Comparison of ENCODE assay signal across 22 cellular contexts in genomic region chr10:21083861-21084260, GRCh38.
A peak's percentile ranks its signal among the peaks of the same experiment; 100 is the strongest.
DNase-seq lines count a peak whose midpoint lies in the region; ATAC-seq and TF ChIP-seq lines count a peak whose summit lies in the region.
"Had no signal": no experiment of that assay in that cellular context is flagged by ENCODE, and none has a peak within 500 bp of the region (broad histone marks: within the 10 kb centered on the region; RNA-seq: fewer than 3 reads in every experiment).

No MANE protein-coding gene starts in this region.

- H3K27me3 ChIP-seq in HCT116 (ENCODE audit: insufficient read depth, low read length), result no peaks in the 10 kb centered on the region
- no peaks in the 10 kb centered on the region for H3K27me3 ChIP-seq in upper lobe of left lung
- H3K27me3 ChIP-seq: brain microvascular endothelial cell, right atrium auricular region, transverse colon had no signal

- no peaks in the 10 kb centered on the region for H3K9me3 ChIP-seq in HCT116 (ENCODE audit: control insufficient read depth in 1 of 2, insufficient read depth in 1 of 2, low read depth in 1 of 2, low read length in 2 of 2)
- no peaks in the 10 kb centered on the region for H3K9me3 ChIP-seq in upper lobe of left lung
- H3K9me3 ChIP-seq: HAP-1, right atrium auricular region, SK-N-SH, transverse colon had no signal

- no TSS peak for BruUV-seq in HCT116 (replicated peaks; lab: Mats Ljungman, UMichigan)

- ATAC-seq in HCT116, result no peak
- ATAC-seq in Right ventricle myocardium inferior, result no peak
- no peak for ATAC-seq in upper lobe of left lung (ENCODE audit: low FRiP score in 2 of 2)
- no peak for ATAC-seq in GM21619 (IDR thresholded peaks at IDR 0.05; ENCODE audit: unreplicated experiment)
- ATAC-seq: activated T-helper 17 cell treated with anti-CD3 and anti-CD28 coated beads, Interleukin-2, amount 50 U/mL, for 72 hours; left ventricle myocardium superior; stimulated activated naive CD8-positive, alpha-beta T cell treated with anti-CD3 and anti-CD28 coated beads, Interleukin-15, Interleukin-2, amounts not matched to agents 100 U/mL and 50 U/mL, for 24 hours had no signal

- no peak overlapping the region for H3K27ac ChIP-seq in HCT116 (ENCODE audit: low read depth, low read length)
- H3K27ac ChIP-seq in upper lobe of left lung, result no peak overlapping the region
- H3K27ac ChIP-seq: brain microvascular endothelial cell, right atrium auricular region, transverse colon had no signal

- H3K4me1 ChIP-seq in HCT116 (ENCODE audit: control insufficient read depth in 1 of 2, insufficient read depth in 2 of 2, low read length in 2 of 2), result peaks cover 0 to 10% of the 10 kb centered on the region in 2 experiments; a peak in 2 of 4 replicates
- peaks cover 0 to 4% (median 1%) of the 10 kb centered on the region in 4 donors for H3K4me1 ChIP-seq in upper lobe of left lung
- H3K4me1 ChIP-seq: HAP-1, transverse colon had no signal

- TF ChIP-seq CTCF in HCT116 (IDR thresholded peaks at IDR 0.05 in 2 of 3, conservative IDR thresholded peaks at IDR 0.05 in 1 of 3; ENCODE audit: borderline replicate concordance in 1 of 3, insufficient read depth in 1 of 3, low read depth in 2 of 3, low read length in 2 of 3), result no peak
- TF ChIP-seq CTCF in fibroblast of mammary gland (conservative IDR thresholded peaks at IDR 0.05; ENCODE audit: control insufficient read depth, insufficient read depth, low read depth, low read length), result no peak
- no peak for TF ChIP-seq CTCF in upper lobe of left lung (IDR thresholded peaks at IDR 0.05)

- H3K79me2 ChIP-seq in HCT116 (ENCODE audit: insufficient read depth, low read length), result no peaks in the 10 kb centered on the region

- H3K9ac ChIP-seq in HCT116 (ENCODE audit: low read length), result no peak overlapping the region
- H3K9ac ChIP-seq: SK-N-SH had no signal

- no peak for TF ChIP-seq EP300 in upper lobe of left lung (IDR thresholded peaks at IDR 0.05)

- H3K9me2 ChIP-seq in HCT116 (ENCODE audit: insufficient read depth), result no peaks in the 10 kb centered on the region
- H3K9me2 ChIP-seq: SK-N-SH had no signal

- DNase-seq in A172 (ENCODE audit: low spot score) (peak; percentile 58), HCT116 (ENCODE audit: low read depth, low spot score) (no peak), NCI-H510A (lab: John Stamatoyannopoulos, UW) (peak; percentile 3), fibroblast of mammary gland (ENCODE audit: low read depth) (peak; percentile 78), Right ventricle myocardium inferior (ENCODE audit: missing footprints) (no peak), upper lobe of left lung (no peak)
- no peak for DNase-seq in activated CD4-positive, CD25-positive, alpha-beta regulatory T cell treated with anti-CD3 and anti-CD28 coated beads, Interleukin-2, amount 50 U/mL, for 72 hours
- DNase-seq: activated CD4-positive, alpha-beta T cell treated with anti-CD3 and anti-CD28 coated beads for 1 hour; brain microvascular endothelial cell; COR-L47; dermis blood vessel endothelial cell; Karpas-422; left ventricle myocardium superior; NCI-H146; NCI-H524 treated with DMSO at 0.1 percent for 48 hours; SK-N-SH; stimulated activated naive CD8-positive, alpha-beta T cell treated with anti-CD3 and anti-CD28 coated beads, Interleukin-15, Interleukin-2, amounts not matched to agents 100 U/mL and 50 U/mL, for 24 hours; transverse colon had no signal

- H3K4me2 ChIP-seq in HCT116 (ENCODE audit: low read length), result no peak overlapping the region
- H3K4me2 ChIP-seq: SK-N-SH had no signal

- H2AFZ ChIP-seq in HCT116 (ENCODE audit: low read depth, low read length, poor library complexity, severe bottlenecking), result no peak overlapping the region

- WGBS in upper lobe of left lung, 2 donors, result 73 to 76% methylated on average over 3 of the region's 3 CpGs

- H4K20me1 ChIP-seq in HCT116 (ENCODE audit: insufficient read depth), result no peaks in the 10 kb centered on the region

- CTCF ChIA-PET in HCT116 (lab: Charles Lee), result no interaction called here

- intact Hi-C loops in HCT116 (cut with micrococcal nuclease) (no loop called here), Right ventricle myocardium inferior (cut with DNase I) (loop anchor here (10.0 kb wide), 1 partner anchor 651 kb away; no protein-coding TSS in a partner anchor)

- TF ChIP-seq POLR2A in HCT116 (IDR thresholded peaks at IDR 0.05; ENCODE audit: borderline replicate concordance, extremely low read depth, insufficient read depth, insufficient read length) (no peak), upper lobe of left lung (IDR thresholded peaks at IDR 0.05) (no peak)

- TF ChIP-seq RAD21 in HCT116 (IDR thresholded peaks at IDR 0.05; ENCODE audit: low read depth), result no peak

- no peaks in the 10 kb centered on the region for H3K36me3 ChIP-seq in HCT116 (ENCODE audit: control insufficient read depth in 1 of 2, insufficient read depth in 2 of 2, low read length in 2 of 2)
- no peaks in the 10 kb centered on the region for H3K36me3 ChIP-seq in upper lobe of left lung
- H3K36me3 ChIP-seq: brain microvascular endothelial cell, HAP-1, right atrium auricular region, transverse colon had no signal

- POLR2A ChIA-PET in HCT116 (lab: Charles Lee), result no interaction called here

- RAD21 ChIA-PET in HCT116 (lab: Charles Lee; ENCODE audit: low non-redundant PET in 1 of 2, low total read pairs in 2 of 2, uncharacterized antibody in 2 of 2, unreplicated experiment in 2 of 2), result no interaction called here

- H3K4me3 ChIP-seq in HCT116 (replicated peaks in 1 of 2; ENCODE audit: low read depth in 1 of 2, low read length in 2 of 2) (no peak overlapping the region), fibroblast of mammary gland (ENCODE audit: control insufficient read depth, low read depth, low read length) (no peak overlapping the region), upper lobe of left lung (no peak overlapping the region)
- H3K4me3 ChIP-seq: HAP-1, right atrium auricular region, transverse colon had no signal

TF ChIP-seq in HCT116, 20 proteins besides CTCF, POLR2A, EP300 and RAD21:
- TF ChIP-seq FOSL1 (IDR thresholded peaks at IDR 0.05; ENCODE audit: low read depth) (0 out of 2 replicates have a peak, but pooled peaks have one; percentile 23), SRF (IDR thresholded peaks at IDR 0.05; ENCODE audit: low read depth) (no peak)

Comparison
In these comparisons a context has a peak if more than half of its experiments do, and no peak if none do; other contexts are left out.
1. DNase-seq: peak in A172 (single experiment), NCI-H510A (single experiment) and fibroblast of mammary gland (single experiment); none in HCT116 (single experiment), Right ventricle myocardium inferior (single experiment), activated CD4-positive, CD25-positive, alpha-beta regulatory T cell treated with anti-CD3 and anti-CD28 coated beads, Interleukin-2, amount 50 U/mL, for 72 hours (single experiment) and upper lobe of left lung (0 of 2).